In genomic region chr12:66881401-66881800, GRCh38 we compare ENCODE assay signal across 6 cellular contexts.
"Had no signal": no experiment of that assay in that cellular context is flagged by ENCODE, and none has a peak within 500 bp of the region (broad histone marks: within the 10 kb centered on the region; RNA-seq: fewer than 3 reads in every experiment).

No MANE protein-coding gene starts in this region.

- H3K4me3 ChIP-seq: GM23338, K562 had no signal

- DNase-seq: H9, HCEC 1CT, IMR-90, KG1 had no signal

- H3K9me3 Mint-ChIP-seq: GM23338, H9 had no signal

- H3K27ac Mint-ChIP-seq: GM23338, H9 had no signal

- H3K4me2 ChIP-seq: GM23338 had no signal

- H2AFZ ChIP-seq: GM23338 had no signal

- H3K4me3 Mint-ChIP-seq: GM23338, H9 had no signal

- ATAC-seq: GM23338, K562 had no signal
